Comparison of ENCODE assay signal across 8 cellular contexts in the genomic region with DNA sequence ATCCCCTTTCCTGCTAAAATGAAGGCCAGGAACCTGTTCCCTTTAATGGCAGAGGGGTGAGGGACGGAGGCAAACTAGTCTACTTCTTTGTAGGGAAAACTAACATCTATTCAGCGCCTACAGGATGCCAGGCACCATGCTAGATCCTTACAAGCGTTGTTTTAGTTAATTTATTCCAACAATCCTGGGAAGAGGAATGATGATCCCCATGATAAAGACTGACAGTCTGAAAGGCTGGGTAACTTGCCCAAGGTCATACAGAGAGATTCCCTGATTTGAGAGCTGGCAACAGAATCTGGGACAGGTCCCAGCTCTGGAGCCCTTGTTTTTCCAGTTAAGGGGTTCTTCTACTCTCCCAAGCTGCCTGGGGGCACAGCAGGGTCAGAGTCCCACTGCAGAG. TPM values are rescaled to one million over a fixed set of nuclear protein-coding genes. Genes with fewer than 3 reads are reported as not detected.
DNase-seq lines count a peak whose midpoint lies in the region; ATAC-seq, FAIRE-seq and TF ChIP-seq lines count a peak whose summit lies in the region.

No MANE protein-coding gene starts in this region.

- no peaks in the 10 kb centered on the region for H3K9me3 Mint-ChIP-seq in activated naive CD4-positive, alpha-beta T cell treated with anti-CD3 and anti-CD28 coated beads, Interleukin-2, amount 10 ng/mL, durations not matched to agents 7 days and 5 days
- no peaks in the 10 kb centered on the region for H3K9me3 Mint-ChIP-seq in activated naive CD4-positive, alpha-beta T cell treated with anti-CD3 and anti-CD28 coated beads, Interleukin-2, amount 50 U/mL, for 72 hours
- no peaks in the 10 kb centered on the region for H3K9me3 Mint-ChIP-seq in activated CD8-positive, alpha-beta T cell treated with anti-CD3 and anti-CD28 coated beads, Interleukin-2, amount 10 ng/mL, durations not matched to agents 7 days and 5 days (ENCODE audit: insufficient read depth)

- BruUV-seq in HepG2 (replicated peaks; lab: Mats Ljungman, UMichigan) = TSS peak; percentile 74

- TF ChIP-seq CTCF in HepG2 (CRISPR knock-in tag; IDR thresholded peaks at IDR 0.05) (no peak), tibial artery (IDR thresholded peaks at IDR 0.05) (no peak), body of pancreas (IDR thresholded peaks at IDR 0.05) (no peak)

- no peaks in the 10 kb centered on the region for H4K20me1 ChIP-seq in HepG2 (ENCODE audit: insufficient read depth, low read length)

- FAIRE-seq in HepG2 (lab: Jason Lieb, UNC) = no peak

- H3K27ac Mint-ChIP-seq in activated naive CD4-positive, alpha-beta T cell treated with anti-CD3 and anti-CD28 coated beads, Interleukin-2, amount 10 ng/mL, durations not matched to agents 7 days and 5 days = peak overlapping the region; percentile 94
- H3K27ac Mint-ChIP-seq in activated naive CD4-positive, alpha-beta T cell treated with anti-CD3 and anti-CD28 coated beads, Interleukin-2, amount 50 U/mL, for 72 hours = peak overlapping the region in 1 of 2 donors; percentile 84
- H3K27ac Mint-ChIP-seq in activated CD8-positive, alpha-beta T cell treated with anti-CD3 and anti-CD28 coated beads, Interleukin-2, amount 10 ng/mL, durations not matched to agents 7 days and 5 days = peak overlapping the region; percentile 94

- peak overlapping the region; percentile 94 for H3K4me3 Mint-ChIP-seq in activated naive CD4-positive, alpha-beta T cell treated with anti-CD3 and anti-CD28 coated beads, Interleukin-2, amount 10 ng/mL, durations not matched to agents 7 days and 5 days
- peak overlapping the region; percentile 96 for H3K4me3 Mint-ChIP-seq in activated CD8-positive, alpha-beta T cell treated with anti-CD3 and anti-CD28 coated beads, Interleukin-2, amount 10 ng/mL, durations not matched to agents 7 days and 5 days

- H3K27me3 ChIP-seq in HepG2 (ENCODE audit: control insufficient read depth in 1 of 2, insufficient read depth in 2 of 2, low read length in 2 of 2) (no peaks in the 10 kb centered on the region), tibial artery (peaks cover 0 to 27% of the 10 kb centered on the region in 2 donors), body of pancreas (no peaks in the 10 kb centered on the region)

- peaks cover 69% of the 10 kb centered on the region for H3K4me1 Mint-ChIP-seq in activated naive CD4-positive, alpha-beta T cell treated with anti-CD3 and anti-CD28 coated beads, Interleukin-2, amount 10 ng/mL, durations not matched to agents 7 days and 5 days
- H3K4me1 Mint-ChIP-seq in activated CD8-positive, alpha-beta T cell treated with anti-CD3 and anti-CD28 coated beads, Interleukin-2, amount 10 ng/mL, durations not matched to agents 7 days and 5 days (ENCODE audit: low read depth) = peaks cover 54% of the 10 kb centered on the region

- TF ChIP-seq EP300 in HepG2 (IDR thresholded peaks at IDR 0.05; ENCODE audit: low read depth in 2 of 2, low read length in 2 of 2) (no peak), HepG2 (CRISPR knock-in tag; IDR thresholded peaks at IDR 0.05; ENCODE audit: borderline replicate concordance) (no peak)

- H3K27ac ChIP-seq in HepG2 (ENCODE audit: extremely low read length, insufficient read depth, low read length) = peak overlapping the region; percentile 23
- peak overlapping the region in 1 of 2 donors; percentile 49 for H3K27ac ChIP-seq in tibial artery
- H3K27ac ChIP-seq in body of pancreas = peak overlapping the region in 2 of 4 donors; percentile 2 to 22

- H3K4me3 ChIP-seq in HepG2 (replicated peaks in 1 of 3; ENCODE audit: insufficient read depth in 1 of 3, low read depth in 2 of 3, low read length in 3 of 3) = peak overlapping the region; percentile 50 to 83 (median 63)
- peak overlapping the region; percentile 38 to 62 for H3K4me3 ChIP-seq in tibial artery
- H3K4me3 ChIP-seq in body of pancreas = no peak overlapping the region

- ATAC-seq in activated naive CD4-positive, alpha-beta T cell treated with anti-CD3 and anti-CD28 coated beads, Interleukin-2, amount 50 U/mL, for 72 hours = no peak
- ATAC-seq in activated CD8-positive, alpha-beta T cell treated with anti-CD3 and anti-CD28 coated beads, Interleukin-2, amount 10 ng/mL, durations not matched to agents 7 days and 5 days = no peak
- ATAC-seq in HepG2 = no peak
- no peak for ATAC-seq in GM19324 (IDR thresholded peaks at IDR 0.05; ENCODE audit: low FRiP score, unreplicated experiment)
- no peak for ATAC-seq in GM21528 (IDR thresholded peaks at IDR 0.05; ENCODE audit: low FRiP score, unreplicated experiment)
- no peak for ATAC-seq in body of pancreas

- DNase-seq in activated naive CD4-positive, alpha-beta T cell treated with anti-CD3 and anti-CD28 coated beads, Interleukin-2, amount 10 ng/mL, durations not matched to agents 7 days and 5 days = no peak
- DNase-seq in activated naive CD4-positive, alpha-beta T cell treated with anti-CD3 and anti-CD28 coated beads, Interleukin-2, amount 50 U/mL, for 72 hours (ENCODE audit: low spot score in 2 of 2) = no peak
- DNase-seq in activated CD8-positive, alpha-beta T cell treated with anti-CD3 and anti-CD28 coated beads, Interleukin-2, amount 10 ng/mL, durations not matched to agents 7 days and 5 days = no peak
- DNase-seq in HepG2 (ENCODE audit: low spot score) (no peak), tibial artery (no peak), body of pancreas (no peak)

- H2AFZ ChIP-seq in HepG2 (ENCODE audit: low read length) = peak overlapping the region; percentile 84

- H3K4me1 ChIP-seq in HepG2 (ENCODE audit: insufficient read depth, low read length) = peaks cover 96% of the 10 kb centered on the region
- H3K4me1 ChIP-seq in tibial artery = peaks cover 0 to 35% (median 21%) of the 10 kb centered on the region in 4 donors
- H3K4me1 ChIP-seq in body of pancreas = peaks cover 31% of the 10 kb centered on the region

- TF ChIP-seq RAD21 in HepG2 (CRISPR knock-in tag; IDR thresholded peaks at IDR 0.05) = no peak

- H3K36me3 Mint-ChIP-seq in activated naive CD4-positive, alpha-beta T cell treated with anti-CD3 and anti-CD28 coated beads, Interleukin-2, amount 10 ng/mL, durations not matched to agents 7 days and 5 days = peaks cover 26% of the 10 kb centered on the region
- H3K36me3 Mint-ChIP-seq in activated naive CD4-positive, alpha-beta T cell treated with anti-CD3 and anti-CD28 coated beads, Interleukin-2, amount 50 U/mL, for 72 hours = peaks cover 0 to 16% of the 10 kb centered on the region in 2 donors
- peaks cover 32% of the 10 kb centered on the region for H3K36me3 Mint-ChIP-seq in activated CD8-positive, alpha-beta T cell treated with anti-CD3 and anti-CD28 coated beads, Interleukin-2, amount 10 ng/mL, durations not matched to agents 7 days and 5 days (ENCODE audit: low read depth)

- POLR2A ChIA-PET in activated CD8-positive, alpha-beta T cell treated with anti-CD3 and anti-CD28 coated beads, Interleukin-2, amount 10 ng/mL, durations not matched to agents 7 days and 5 days (lab: Charles Lee) = interaction anchor here (1.3 to 2.9 kb wide), 4 partner anchors 11 to 160 kb away, joined by 4 to 10 read pairs (median 6); a partner anchor contains a TSS
- POLR2A ChIA-PET in HepG2 (lab: Yijun Ruan, JAX) = interaction anchor here (0.6 kb wide), 2 partner anchors 159 to 363 kb away, joined by 3 read pairs; a partner anchor contains a TSS

- H3K36me3 ChIP-seq in HepG2 (replicated peaks in 1 of 2; ENCODE audit: control insufficient read depth in 1 of 2, insufficient read depth in 2 of 2, low read length in 2 of 2) (no peaks in the 10 kb centered on the region), tibial artery (no peaks in the 10 kb centered on the region), body of pancreas (replicated peaks in 1 of 2; ENCODE audit: insufficient read depth in 1 of 2, low read depth in 2 of 2) (no peaks in the 10 kb centered on the region)

- TF ChIP-seq POLR2A in HepG2 (IDR thresholded peaks at IDR 0.05; ENCODE audit: insufficient read depth in 1 of 2, low read depth in 2 of 2, low read length in 2 of 2) (no peak), body of pancreas (IDR thresholded peaks at IDR 0.05) (no peak)

- H3K27me3 Mint-ChIP-seq in activated naive CD4-positive, alpha-beta T cell treated with anti-CD3 and anti-CD28 coated beads, Interleukin-2, amount 10 ng/mL, durations not matched to agents 7 days and 5 days = no peaks in the 10 kb centered on the region
- no peaks in the 10 kb centered on the region for H3K27me3 Mint-ChIP-seq in activated CD8-positive, alpha-beta T cell treated with anti-CD3 and anti-CD28 coated beads, Interleukin-2, amount 10 ng/mL, durations not matched to agents 7 days and 5 days (ENCODE audit: low read depth)

- H3K79me2 ChIP-seq in HepG2 (ENCODE audit: insufficient read depth, low read length) = no peaks in the 10 kb centered on the region

- CTCF ChIA-PET in activated naive CD4-positive, alpha-beta T cell treated with anti-CD3 and anti-CD28 coated beads, Interleukin-2, amount 10 ng/mL, durations not matched to agents 7 days and 5 days (lab: Charles Lee) = interaction anchor here (0.9 to 10.9 kb wide), 8 partner anchors 8 to 170 kb away, joined by 3 to 137 read pairs (median 4); no protein-coding TSS in a partner anchor
- CTCF ChIA-PET in activated CD8-positive, alpha-beta T cell treated with anti-CD3 and anti-CD28 coated beads, Interleukin-2, amount 10 ng/mL, durations not matched to agents 7 days and 5 days (lab: Charles Lee) = interaction anchor here (0.7 to 15.4 kb wide), 11 partner anchors 8 to 187 kb away, joined by 3 to 262 read pairs (median 9); a partner anchor contains a TSS
- CTCF ChIA-PET in HepG2 (lab: Yijun Ruan, JAX; ENCODE audit: low intra/inter-chr PET ratio, low total read pairs) = no interaction called here

- H3K9me3 ChIP-seq in HepG2 (ENCODE audit: low read length) (no peaks in the 10 kb centered on the region), tibial artery (no peaks in the 10 kb centered on the region), body of pancreas (no peaks in the 10 kb centered on the region)

- in situ Hi-C loops in HepG2 (cut with HindIII; ENCODE audit: extremely low pct_ligation_motif_present, low pct_unique_long_range_greater_than_20kb) = loop anchor here (5.0 to 10.0 kb wide), 2 partner anchors 34 to 187 kb away; a partner anchor contains a TSS

- intact Hi-C loops in HepG2 (cut with micrococcal nuclease; ENCODE audit: unreplicated experiment) = loop anchor here (10.0 kb wide), 1 partner anchor 167 kb away; a partner anchor contains a TSS
- intact Hi-C loops in tibial artery (cut with DNase I; ENCODE audit: low total_unique reads) = loop anchor here (10.0 kb wide), 1 partner anchor 167 kb away; a partner anchor contains a TSS
- intact Hi-C loops in body of pancreas (cut with DNase I) = no loop called here

- 0% methylated on average over 3 of the region's 3 CpGs for WGBS in HepG2 (ENCODE audit: low lambda C conversion rate)
- 38 to 48% methylated on average over 3 of the region's 3 CpGs for WGBS in body of pancreas, 2 donors

- peak overlapping the region; percentile 43 for H3K9ac ChIP-seq in HepG2 (ENCODE audit: insufficient read depth, low read depth, low read length)

- H3K4me2 ChIP-seq in HepG2 (ENCODE audit: low read depth, low read length) = peak overlapping the region; percentile 100

RNA-seq across cellular contexts. Expression of a gene that starts 0.7 kb away (rescaled TPM):
- 10 to 100 TPM; 19.3 to 23.2 TPM for total RNA-seq in activated naive CD4-positive, alpha-beta T cell treated with anti-CD3 and anti-CD28 coated beads, Interleukin-2, amount 50 U/mL, for 72 hours
- 10 to 100 TPM; 75.0 to 80.3 TPM for total RNA-seq in activated CD8-positive, alpha-beta T cell treated with anti-CD3 and anti-CD28 coated beads, Interleukin-2, amount 10 ng/mL, durations not matched to agents 7 days and 5 days
- total RNA-seq in HepG2 (2016; rRNA removed; fragmentation: Illumina TruSeq; extraction: Trizol) = 5.7 and 6.6 TPM in 2 replicates
- total RNA-seq in HepG2 (2016; cell fraction: cytosol; rRNA removed; fragmentation: Illumina TruSeq; extraction: Trizol; ENCODE audit: low read depth) = 1.1 and 1.3 TPM in 2 replicates
- total RNA-seq in HepG2 (2016; cell fraction: insoluble cytoplasmic fraction; rRNA removed; fragmentation: Illumina TruSeq; extraction: Trizol) = 4.9 and 6.0 TPM in 2 replicates
- 2.6 TPM in 2 replicates for total RNA-seq in HepG2 (2016; cell fraction: membrane; rRNA removed; fragmentation: Illumina TruSeq; extraction: Trizol)
- total RNA-seq in HepG2 (2016; cell fraction: nucleus; rRNA removed; fragmentation: Illumina TruSeq; extraction: Trizol) = 5.1 and 7.1 TPM in 2 replicates
- polyA plus RNA-seq in HepG2 (2011; rRNA removed) = 0.50 and 0.65 TPM in 2 replicates
- 0.29 and 0.35 TPM in 2 replicates for polyA plus RNA-seq in HepG2 (2011; cell fraction: cytosol; rRNA removed)
- 1.9 TPM in 2 replicates for polyA plus RNA-seq in HepG2 (2011; cell fraction: nucleus; rRNA removed)
- polyA plus RNA-seq in HepG2 (2012) = 0.63 and 1.4 TPM in 2 replicates
- 0.24 and 0.26 TPM in 2 replicates for polyA plus RNA-seq in HepG2 (2016; cell fraction: cytosol; fragmentation: Illumina TruSeq; extraction: Trizol; ENCODE audit: low read depth)
- polyA plus RNA-seq in HepG2 (2016; cell fraction: insoluble cytoplasmic fraction; fragmentation: Illumina TruSeq; extraction: Trizol; ENCODE audit: low read depth) = 3.4 and 4.2 TPM in 2 replicates
- 0.62 and 0.69 TPM in 2 replicates for polyA plus RNA-seq in HepG2 (2016; cell fraction: membrane; fragmentation: Illumina TruSeq; extraction: Trizol; ENCODE audit: low read depth)
- polyA plus RNA-seq in HepG2 (2016; cell fraction: nucleus; fragmentation: Illumina TruSeq; extraction: Trizol; ENCODE audit: insufficient read depth, low read depth) = 12.8 and 14.2 TPM in 2 replicates
- 1.8 and 19.5 TPM in 2 replicates for polyA minus RNA-seq in HepG2 (2011; rRNA and poly(A)+ RNA removed; ENCODE audit: low replicate concordance)
- polyA minus RNA-seq in HepG2 (2011; cell fraction: cytosol; rRNA and poly(A)+ RNA removed) = 0.79 and 1.1 TPM in 2 replicates
- 0.87 and 1.3 TPM in 2 replicates for polyA minus RNA-seq in HepG2 (2011; cell fraction: nucleus; rRNA and poly(A)+ RNA removed)
- total RNA-seq in body of pancreas = under 1 TPM in 1 of 2 donors, not detected in 1; under 0.01 TPM

RNA-seq across cellular contexts. Expression of a gene that starts 27.6 kb away (rescaled TPM):
- 100 to 1,000 TPM in 1 of 2 donors, 10 to 100 TPM in 1; 31.5 to 290 TPM for total RNA-seq in activated naive CD4-positive, alpha-beta T cell treated with anti-CD3 and anti-CD28 coated beads, Interleukin-2, amount 50 U/mL, for 72 hours
- total RNA-seq in activated CD8-positive, alpha-beta T cell treated with anti-CD3 and anti-CD28 coated beads, Interleukin-2, amount 10 ng/mL, durations not matched to agents 7 days and 5 days = 10 to 100 TPM; 31.4 to 34.4 TPM
- total RNA-seq in HepG2 (2016; rRNA removed; fragmentation: Illumina TruSeq; extraction: Trizol) (67.8 and 115 TPM in 2 replicates), body of pancreas (100 to 1,000 TPM in 1 of 2 donors, 10 to 100 TPM in 1; 65.9 to 118 TPM)
- 119 and 126 TPM in 2 replicates for total RNA-seq in HepG2 (2016; cell fraction: cytosol; rRNA removed; fragmentation: Illumina TruSeq; extraction: Trizol; ENCODE audit: low read depth)
- total RNA-seq in HepG2 (2016; cell fraction: insoluble cytoplasmic fraction; rRNA removed; fragmentation: Illumina TruSeq; extraction: Trizol) = 65.6 and 120 TPM in 2 replicates
- 79.8 and 82.4 TPM in 2 replicates for total RNA-seq in HepG2 (2016; cell fraction: membrane; rRNA removed; fragmentation: Illumina TruSeq; extraction: Trizol)
- 82.3 and 85.6 TPM in 2 replicates for total RNA-seq in HepG2 (2016; cell fraction: nucleus; rRNA removed; fragmentation: Illumina TruSeq; extraction: Trizol)
- polyA plus RNA-seq in HepG2 (2011; rRNA removed) = 34.9 and 64.8 TPM in 2 replicates
- polyA plus RNA-seq in HepG2 (2011; cell fraction: cytosol; rRNA removed) = 40.3 and 106 TPM in 2 replicates
- 50.4 and 124 TPM in 2 replicates for polyA plus RNA-seq in HepG2 (2011; cell fraction: nucleus; rRNA removed)
- 19.1 and 19.4 TPM in 2 replicates for polyA plus RNA-seq in HepG2 (2012)
- 19.4 and 20.9 TPM in 2 replicates for polyA plus RNA-seq in HepG2 (2016; cell fraction: cytosol; fragmentation: Illumina TruSeq; extraction: Trizol; ENCODE audit: low read depth)
- polyA plus RNA-seq in HepG2 (2016; cell fraction: insoluble cytoplasmic fraction; fragmentation: Illumina TruSeq; extraction: Trizol; ENCODE audit: low read depth) = 67.3 and 67.6 TPM in 2 replicates
- polyA plus RNA-seq in HepG2 (2016; cell fraction: membrane; fragmentation: Illumina TruSeq; extraction: Trizol; ENCODE audit: low read depth) = 27.8 and 28.9 TPM in 2 replicates
- 106 and 110 TPM in 2 replicates for polyA plus RNA-seq in HepG2 (2016; cell fraction: nucleus; fragmentation: Illumina TruSeq; extraction: Trizol; ENCODE audit: insufficient read depth, low read depth)
- polyA minus RNA-seq in HepG2 (2011; rRNA and poly(A)+ RNA removed; ENCODE audit: low replicate concordance) = 66.2 and 315 TPM in 2 replicates
- polyA minus RNA-seq in HepG2 (2011; cell fraction: cytosol; rRNA and poly(A)+ RNA removed) = 18.4 and 43.5 TPM in 2 replicates
- polyA minus RNA-seq in HepG2 (2011; cell fraction: nucleus; rRNA and poly(A)+ RNA removed) = 53.5 and 115 TPM in 2 replicates

RNA-seq across cellular contexts. Expression of a gene that starts 47.7 kb away (rescaled TPM):
- total RNA-seq in activated naive CD4-positive, alpha-beta T cell treated with anti-CD3 and anti-CD28 coated beads, Interleukin-2, amount 50 U/mL, for 72 hours = under 1 TPM; 0.95 to 0.98 TPM
- under 1 TPM; 0.24 to 0.83 TPM for total RNA-seq in activated CD8-positive, alpha-beta T cell treated with anti-CD3 and anti-CD28 coated beads, Interleukin-2, amount 10 ng/mL, durations not matched to agents 7 days and 5 days
- total RNA-seq in HepG2 (2016; rRNA removed; fragmentation: Illumina TruSeq; extraction: Trizol) (28.6 and 37.0 TPM in 2 replicates), body of pancreas (10 to 100 TPM; 27.4 to 39.4 TPM)
- total RNA-seq in HepG2 (2016; cell fraction: cytosol; rRNA removed; fragmentation: Illumina TruSeq; extraction: Trizol; ENCODE audit: low read depth) = 2.7 and 3.4 TPM in 2 replicates
- total RNA-seq in HepG2 (2016; cell fraction: insoluble cytoplasmic fraction; rRNA removed; fragmentation: Illumina TruSeq; extraction: Trizol) = 22.9 and 36.7 TPM in 2 replicates
- total RNA-seq in HepG2 (2016; cell fraction: membrane; rRNA removed; fragmentation: Illumina TruSeq; extraction: Trizol) = 11.2 and 12.2 TPM in 2 replicates
- total RNA-seq in HepG2 (2016; cell fraction: nucleus; rRNA removed; fragmentation: Illumina TruSeq; extraction: Trizol) = 38.3 and 42.3 TPM in 2 replicates
- polyA plus RNA-seq in HepG2 (2011; rRNA removed) = 32.6 and 39.4 TPM in 2 replicates
- polyA plus RNA-seq in HepG2 (2011; cell fraction: cytosol; rRNA removed) = 15.0 and 17.0 TPM in 2 replicates
- polyA plus RNA-seq in HepG2 (2011; cell fraction: nucleus; rRNA removed) = 159 and 182 TPM in 2 replicates
- polyA plus RNA-seq in HepG2 (2012) = 11.8 and 19.4 TPM in 2 replicates
- polyA plus RNA-seq in HepG2 (2016; cell fraction: cytosol; fragmentation: Illumina TruSeq; extraction: Trizol; ENCODE audit: low read depth) = 1.9 and 2.7 TPM in 2 replicates
- polyA plus RNA-seq in HepG2 (2016; cell fraction: insoluble cytoplasmic fraction; fragmentation: Illumina TruSeq; extraction: Trizol; ENCODE audit: low read depth) = 17.8 and 23.3 TPM in 2 replicates
- 5.9 and 6.1 TPM in 2 replicates for polyA plus RNA-seq in HepG2 (2016; cell fraction: membrane; fragmentation: Illumina TruSeq; extraction: Trizol; ENCODE audit: low read depth)
- polyA plus RNA-seq in HepG2 (2016; cell fraction: nucleus; fragmentation: Illumina TruSeq; extraction: Trizol; ENCODE audit: insufficient read depth, low read depth) = 81.5 and 89.0 TPM in 2 replicates
- 8.3 and 44.4 TPM in 2 replicates for polyA minus RNA-seq in HepG2 (2011; rRNA and poly(A)+ RNA removed; ENCODE audit: low replicate concordance)
- polyA minus RNA-seq in HepG2 (2011; cell fraction: cytosol; rRNA and poly(A)+ RNA removed) = 11.9 and 18.9 TPM in 2 replicates
- 19.4 and 24.2 TPM in 2 replicates for polyA minus RNA-seq in HepG2 (2011; cell fraction: nucleus; rRNA and poly(A)+ RNA removed)

Comparison
In these comparisons a context has a peak if more than half of its experiments do, and no peak if none do; other contexts are left out.
1. H3K4me3 ChIP-seq: peak in HepG2 (3 of 3) and tibial artery (2 of 2); none in body of pancreas (0 of 2).